Comparison of ENCODE assay signal across 36 cellular contexts in the genomic region with DNA sequence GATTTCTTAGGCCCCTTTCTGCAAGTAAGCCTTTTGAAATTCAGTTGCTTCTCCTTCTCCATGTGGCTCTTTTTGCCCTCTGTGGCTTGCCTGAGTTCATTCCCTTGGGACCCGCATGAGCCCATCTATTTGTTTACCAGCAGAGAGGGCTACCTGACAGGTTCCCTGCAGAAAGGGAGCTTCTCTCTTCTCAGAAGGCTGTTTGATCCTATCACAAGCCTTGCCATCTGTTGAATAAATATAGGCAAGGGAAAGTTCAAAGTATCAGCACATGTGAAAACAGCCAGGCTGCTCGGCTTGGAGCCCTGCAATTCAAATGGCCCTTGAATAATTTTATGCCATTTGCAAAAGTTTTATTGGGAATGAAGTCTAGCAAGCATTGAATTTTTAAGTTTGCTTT.
DNase-seq lines count a peak whose midpoint lies in the region; ATAC-seq and TF ChIP-seq lines count a peak whose summit lies in the region.
"Had no signal": no experiment of that assay in that cellular context is flagged by ENCODE, and none has a peak within 500 bp of the region (broad histone marks: within the 10 kb centered on the region; RNA-seq: fewer than 3 reads in every experiment).

No MANE protein-coding gene starts in this region.

- no peak overlapping the region for H3K4me3 Mint-ChIP-seq in activated naive CD8-positive, alpha-beta T cell treated with anti-CD3 and anti-CD28 coated beads for 36 hours
- no peak overlapping the region for H3K4me3 Mint-ChIP-seq in activated T-cell treated with anti-CD3 and anti-CD28 coated beads, Interleukin-2, amount 50 U/mL, for 72 hours
- H3K4me3 Mint-ChIP-seq: activated CD8-positive, alpha-beta T cell treated with anti-CD3 and anti-CD28 coated beads for 36 hours; CD4-positive, alpha-beta T cell; mesothelial cell of epicardium; stimulated activated naive CD8-positive, alpha-beta T cell treated with anti-CD3 and anti-CD28 coated beads, Interleukin-15, Interleukin-2, amounts not matched to agents 100 ng/mL and 50 ng/mL, for 24 hours; T-helper 17 cell had no signal

- no peak overlapping the region for H3K27ac ChIP-seq in foreskin keratinocyte
- H3K27ac ChIP-seq: brain microvascular endothelial cell, esophagus muscularis mucosa, neutrophil, PC-9, prostate gland, right lobe of liver, spleen, testis had no signal

- no peak for ATAC-seq in foreskin keratinocyte
- no peak for ATAC-seq in activated T-cell treated with anti-CD3 and anti-CD28 coated beads, Interleukin-2, amount 50 U/mL, for 72 hours (replicated peaks in 1 of 2)
- ATAC-seq: activated CD8-positive, alpha-beta T cell treated with anti-CD3 and anti-CD28 coated beads for 36 hours; T-helper 17 cell had no signal

- no peaks in the 10 kb centered on the region for H3K27me3 ChIP-seq in foreskin keratinocyte
- H3K27me3 ChIP-seq: brain microvascular endothelial cell, esophagus muscularis mucosa, MG63, neutrophil, right lobe of liver, spleen, testis had no signal

- H3K27me3 Mint-ChIP-seq in activated naive CD8-positive, alpha-beta T cell treated with anti-CD3 and anti-CD28 coated beads for 36 hours = no peaks in the 10 kb centered on the region
- no peaks in the 10 kb centered on the region for H3K27me3 Mint-ChIP-seq in activated T-cell treated with anti-CD3 and anti-CD28 coated beads, Interleukin-2, amount 50 U/mL, for 72 hours (ENCODE audit: low read depth)
- H3K27me3 Mint-ChIP-seq: activated CD8-positive, alpha-beta T cell treated with anti-CD3 and anti-CD28 coated beads for 36 hours; CD4-positive, alpha-beta T cell; stimulated activated naive CD8-positive, alpha-beta T cell treated with anti-CD3 and anti-CD28 coated beads, Interleukin-15, Interleukin-2, amounts not matched to agents 100 ng/mL and 50 ng/mL, for 24 hours; T-helper 17 cell had no signal

- peaks cover 4% of the 10 kb centered on the region for H3K9me3 Mint-ChIP-seq in activated naive CD8-positive, alpha-beta T cell treated with anti-CD3 and anti-CD28 coated beads for 36 hours
- H3K9me3 Mint-ChIP-seq in activated T-cell treated with anti-CD3 and anti-CD28 coated beads, Interleukin-2, amount 50 U/mL, for 72 hours = peaks cover 6 to 7% of the 10 kb centered on the region in 2 donors

- no peak overlapping the region for H3K27ac Mint-ChIP-seq in activated naive CD8-positive, alpha-beta T cell treated with anti-CD3 and anti-CD28 coated beads for 36 hours
- no peak overlapping the region for H3K27ac Mint-ChIP-seq in activated T-cell treated with anti-CD3 and anti-CD28 coated beads, Interleukin-2, amount 50 U/mL, for 72 hours
- H3K27ac Mint-ChIP-seq: activated CD8-positive, alpha-beta T cell treated with anti-CD3 and anti-CD28 coated beads for 36 hours; CD4-positive, alpha-beta T cell; mesothelial cell of epicardium; stimulated activated naive CD8-positive, alpha-beta T cell treated with anti-CD3 and anti-CD28 coated beads, Interleukin-15, Interleukin-2, amounts not matched to agents 100 ng/mL and 50 ng/mL, for 24 hours; T-helper 17 cell had no signal

- no peaks in the 10 kb centered on the region for H3K36me3 Mint-ChIP-seq in activated naive CD8-positive, alpha-beta T cell treated with anti-CD3 and anti-CD28 coated beads for 36 hours
- H3K36me3 Mint-ChIP-seq in activated T-cell treated with anti-CD3 and anti-CD28 coated beads, Interleukin-2, amount 50 U/mL, for 72 hours (ENCODE audit: insufficient read depth in 2 of 2) = peaks cover 3% of the 10 kb centered on the region in 2 donors
- H3K36me3 Mint-ChIP-seq: mesothelial cell of epicardium had no signal

- no peaks in the 10 kb centered on the region for H3K4me1 ChIP-seq in foreskin keratinocyte
- H3K4me1 ChIP-seq: esophagus muscularis mucosa, prostate gland, right lobe of liver, spleen, testis had no signal

- no peak for TF ChIP-seq CTCF in foreskin keratinocyte (conservative IDR thresholded peaks at IDR 0.05)

- H3K4me1 Mint-ChIP-seq in activated naive CD8-positive, alpha-beta T cell treated with anti-CD3 and anti-CD28 coated beads for 36 hours = no peaks in the 10 kb centered on the region
- H3K4me1 Mint-ChIP-seq in activated T-cell treated with anti-CD3 and anti-CD28 coated beads, Interleukin-2, amount 50 U/mL, for 72 hours (ENCODE audit: low read depth) = no peaks in the 10 kb centered on the region
- H3K4me1 Mint-ChIP-seq: mesothelial cell of epicardium, T-helper 17 cell had no signal

- peak; percentile 8 to 25 for DNase-seq in NCI-H526 (lab: John Stamatoyannopoulos, UW)
- DNase-seq in NCI-H526 treated with DMSO at 0.1 percent for 48 hours (lab: John Stamatoyannopoulos, UW) = no peak
- peak; percentile 94 for DNase-seq in NCI-H2171 treated with DMSO at 0.1 percent for 48 hours (lab: John Stamatoyannopoulos, UW)
- DNase-seq in SK-N-DZ (ENCODE audit: low spot score) = peak; percentile 32
- no peak for DNase-seq in foreskin keratinocyte
- no peak for DNase-seq in activated naive CD8-positive, alpha-beta T cell treated with anti-CD3 and anti-CD28 coated beads for 36 hours
- no peak for DNase-seq in anterior cingulate cortex (lab: John Stamatoyannopoulos, UW)
- DNase-seq in activated T-cell treated with anti-CD3 and anti-CD28 coated beads, Interleukin-2, amount 50 U/mL, for 72 hours = no peak
- DNase-seq: activated CD8-positive, alpha-beta memory T cell treated with anti-CD3 and anti-CD28 coated beads, Interleukin-2, amount 50 U/mL, for 48 hours; activated CD8-positive, alpha-beta T cell treated with anti-CD3 and anti-CD28 coated beads for 36 hours; activated naive CD4-positive, alpha-beta T cell treated with anti-CD3 and anti-CD28 coated beads, Interleukin-2, amount 50 U/mL, for 16 hours; amniotic stem cell; brain microvascular endothelial cell; CD4-positive, alpha-beta T cell; cerebellar nuclear complex; dermis blood vessel endothelial cell; EL; foreskin fibroblast; HCEC 1CT; head of caudate nucleus; KG1; kidney; MG63; NCI-H1105 treated with DMSO at 0.1 percent for 48 hours; PC-9; right lobe of liver; SK-N-SH; spleen; stimulated activated CD8-positive, alpha-beta memory T cell treated with anti-CD3 and anti-CD28 coated beads, Interleukin-4, amount 100 ng/mL, for 48 hours; T-helper 17 cell; testis had no signal

Comparison
In these comparisons a context has a peak if more than half of its experiments do, and no peak if none do; other contexts are left out.
1. DNase-seq: peak in NCI-H526 (2 of 2), NCI-H2171 treated with DMSO at 0.1 percent for 48 hours (single experiment) and SK-N-DZ (single experiment); none in NCI-H526 treated with DMSO at 0.1 percent for 48 hours (single experiment), foreskin keratinocyte (0 of 2), activated naive CD8-positive, alpha-beta T cell treated with anti-CD3 and anti-CD28 coated beads for 36 hours (single experiment), anterior cingulate cortex (0 of 58) and activated T-cell treated with anti-CD3 and anti-CD28 coated beads, Interleukin-2, amount 50 U/mL, for 72 hours (0 of 2).